In genomic region chr6:22880686-22881433, GRCh38 we compare ENCODE assay signal across 10 cellular contexts.
DNase-seq lines count a peak whose midpoint lies in the region; FAIRE-seq and TF ChIP-seq lines count a peak whose summit lies in the region.
"Had no signal": no experiment of that assay in that cellular context is flagged by ENCODE, and none has a peak within 500 bp of the region (broad histone marks: within the 10 kb centered on the region; RNA-seq: fewer than 3 reads in every experiment).

No MANE protein-coding gene starts in this region.

- intact Hi-C loops in kidney (cut with DNase I), result no loop called here
- intact Hi-C loops in CD4-positive, alpha-beta memory T cell (cut with micrococcal nuclease), result no loop called here

- H3F3A ChIP-seq in neural progenitor cell (ENCODE audit: low read depth), result no peaks in the 10 kb centered on the region

- H3K4me3 ChIP-seq in AG10803 (ENCODE audit: low read length) (no peak overlapping the region), neural progenitor cell (no peak overlapping the region), kidney (ENCODE audit: low read length in 2 of 2) (no peak overlapping the region), H7 (ENCODE audit: insufficient read depth, low read depth, low read length) (no peak overlapping the region)
- H3K4me3 ChIP-seq in CD4-positive, alpha-beta memory T cell (ENCODE audit: low read length in 2 of 2), result no peak overlapping the region

- peaks cover 6% of the 10 kb centered on the region for H3K9me3 Mint-ChIP-seq in neural progenitor cell
- H3K9me3 Mint-ChIP-seq in CD4-positive, alpha-beta memory T cell, result peaks cover 0 to 13% (median 4%) of the 10 kb centered on the region in 8 donors

- H3K27ac Mint-ChIP-seq in neural progenitor cell, result peak overlapping the region; percentile 75
- H3K27ac Mint-ChIP-seq in CD4-positive, alpha-beta memory T cell, result no peak overlapping the region

- no peaks in the 10 kb centered on the region for H3K79me2 ChIP-seq in neural progenitor cell (ENCODE audit: low read depth)

- no peak for TF ChIP-seq CTCF in AG10803 (conservative IDR thresholded peaks at IDR 0.05; ENCODE audit: low read length)
- TF ChIP-seq CTCF in neural progenitor cell (IDR thresholded peaks at IDR 0.05), result no peak
- no peak for TF ChIP-seq CTCF in kidney (IDR thresholded peaks at IDR 0.05; ENCODE audit: borderline replicate concordance, extremely low read depth, insufficient read depth)

- no peak overlapping the region for H3K4me3 Mint-ChIP-seq in neural progenitor cell
- H3K4me3 Mint-ChIP-seq in CD4-positive, alpha-beta memory T cell, result no peak overlapping the region

- no peak for FAIRE-seq in kidney (lab: Jason Lieb, UNC)

- H3K36me3 Mint-ChIP-seq in neural progenitor cell, result peaks cover 2% of the 10 kb centered on the region
- H3K36me3 Mint-ChIP-seq in CD4-positive, alpha-beta memory T cell, result no peaks in the 10 kb centered on the region

- H3K36me3 ChIP-seq in neural progenitor cell (no peaks in the 10 kb centered on the region), kidney (ENCODE audit: control insufficient read depth in 1 of 2, insufficient read depth in 2 of 2, low read length in 2 of 2) (no peaks in the 10 kb centered on the region), H7 (replicated peaks; ENCODE audit: control insufficient read depth, insufficient read depth, low read length) (no peaks in the 10 kb centered on the region)
- no peaks in the 10 kb centered on the region for H3K36me3 ChIP-seq in CD4-positive, alpha-beta memory T cell (ENCODE audit: insufficient read depth, low read length)

- peak; percentile 97 for DNase-seq in AG10803 (ENCODE audit: low read depth)
- peak; percentile 87 for DNase-seq in RPMI7951 (ENCODE audit: low read depth)
- peak; percentile 99 for DNase-seq in fibroblast of peridontal ligament (ENCODE audit: extremely low read depth)
- DNase-seq in neural progenitor cell (ENCODE audit: low spot score), result no peak
- no peak for DNase-seq in kidney
- DNase-seq in NCI-H2029 (lab: John Stamatoyannopoulos, UW), result no peak
- DNase-seq in CD4-positive, alpha-beta memory T cell, result no peak
- DNase-seq in H7, result no peak
- DNase-seq: T-helper 2 cell had no signal

- H3K27me3 ChIP-seq in neural progenitor cell, result no peaks in the 10 kb centered on the region
- no peaks in the 10 kb centered on the region for H3K27me3 ChIP-seq in CD4-positive, alpha-beta memory T cell (ENCODE audit: insufficient read depth, low read length)
- no peaks in the 10 kb centered on the region for H3K27me3 ChIP-seq in H7 (ENCODE audit: control insufficient read depth, insufficient read depth, low read length)

- peaks cover 4% of the 10 kb centered on the region for H3K4me1 ChIP-seq in neural progenitor cell
- no peaks in the 10 kb centered on the region for H3K4me1 ChIP-seq in kidney (ENCODE audit: control insufficient read depth in 1 of 2, insufficient read depth in 1 of 2, low read depth in 1 of 2, low read length in 2 of 2)
- no peaks in the 10 kb centered on the region for H3K4me1 ChIP-seq in CD4-positive, alpha-beta memory T cell (ENCODE audit: insufficient read depth, low read length)

- H3K9ac ChIP-seq in neural progenitor cell (no peak overlapping the region), kidney (ENCODE audit: low read length in 2 of 2) (no peak overlapping the region)
- H3K9ac ChIP-seq: KMS-11 had no signal

- peaks cover 2% of the 10 kb centered on the region for H3K27me3 Mint-ChIP-seq in neural progenitor cell (ENCODE audit: insufficient read depth, low read depth)
- no peaks in the 10 kb centered on the region for H3K27me3 Mint-ChIP-seq in CD4-positive, alpha-beta memory T cell

- H3K27ac ChIP-seq in neural progenitor cell (no peak overlapping the region), kidney (ENCODE audit: low read depth in 2 of 2, low read length in 2 of 2) (no peak overlapping the region)
- H3K27ac ChIP-seq in CD4-positive, alpha-beta memory T cell (ENCODE audit: low read depth, low read length), result no peak overlapping the region
- H3K27ac ChIP-seq: KMS-11 had no signal

- H3K4me1 Mint-ChIP-seq in neural progenitor cell, result peaks cover 46% of the 10 kb centered on the region
- H3K4me1 Mint-ChIP-seq in CD4-positive, alpha-beta memory T cell, result no peaks in the 10 kb centered on the region

- POLR2A ChIA-PET in CD4-positive, alpha-beta memory T cell (lab: Charles Lee; ENCODE audit: partially characterized antibody), result no interaction called here

- H4K20me1 ChIP-seq in neural progenitor cell (ENCODE audit: low read depth), result no peaks in the 10 kb centered on the region

- H3K9me3 ChIP-seq in neural progenitor cell (ENCODE audit: low read depth) (no peaks in the 10 kb centered on the region), kidney (ENCODE audit: control insufficient read depth in 1 of 2, low read length in 2 of 2) (no peaks in the 10 kb centered on the region)
- no peaks in the 10 kb centered on the region for H3K9me3 ChIP-seq in CD4-positive, alpha-beta memory T cell (ENCODE audit: control insufficient read depth in 1 of 2, low read length in 2 of 2)

- no peak overlapping the region for H3K4me2 ChIP-seq in neural progenitor cell
- H3K4me2 ChIP-seq: KMS-11 had no signal

- H2AFZ ChIP-seq in neural progenitor cell (replicated peaks), result no peak overlapping the region

- CTCF ChIA-PET in CD4-positive, alpha-beta memory T cell (lab: Charles Lee; ENCODE audit: partially characterized antibody), result no interaction called here

Comparison
In these comparisons a context has a peak if more than half of its experiments do, and no peak if none do; other contexts are left out.
1. DNase-seq: peak in AG10803 (single experiment), RPMI7951 (single experiment) and fibroblast of peridontal ligament (single experiment); none in neural progenitor cell (single experiment), kidney (single experiment), NCI-H2029 (single experiment), CD4-positive, alpha-beta memory T cell (0 of 5) and H7 (single experiment).